1 cellular context compared by ENCODE assay signal in genomic region chr11:44333271-44334218, GRCh38.
TF ChIP-seq lines count a peak whose summit lies in the region.

No MANE protein-coding gene starts in this region.

TF ChIP-seq in HCT116, 20 proteins besides CTCF, POLR2A, EP300 and RAD21 (continued from another document):
- TF ChIP-seq SIN3A (IDR thresholded peaks at IDR 0.05; ENCODE audit: low read depth), result no peak
- no peak for TF ChIP-seq EGR1 (IDR thresholded peaks at IDR 0.05; ENCODE audit: low read depth)
- peak; percentile 75 for TF ChIP-seq CEBPB (IDR thresholded peaks at IDR 0.05; ENCODE audit: low read depth)
- TF ChIP-seq SRF (IDR thresholded peaks at IDR 0.05; ENCODE audit: low read depth), result no peak
- TF ChIP-seq YY1 (IDR thresholded peaks at IDR 0.05; ENCODE audit: extremely low read depth, insufficient replicate concordance, low read depth, low read length), result no peak
- TF ChIP-seq ATF3 (IDR thresholded peaks at IDR 0.05), result 0 out of 2 replicates have a peak, but pooled peaks have one; percentile 27
- TF ChIP-seq ELF1 (IDR thresholded peaks at IDR 0.05; ENCODE audit: borderline replicate concordance, low read depth), result no peak
